Comparison of ENCODE assay signal across 8 cellular contexts in the genomic region with DNA sequence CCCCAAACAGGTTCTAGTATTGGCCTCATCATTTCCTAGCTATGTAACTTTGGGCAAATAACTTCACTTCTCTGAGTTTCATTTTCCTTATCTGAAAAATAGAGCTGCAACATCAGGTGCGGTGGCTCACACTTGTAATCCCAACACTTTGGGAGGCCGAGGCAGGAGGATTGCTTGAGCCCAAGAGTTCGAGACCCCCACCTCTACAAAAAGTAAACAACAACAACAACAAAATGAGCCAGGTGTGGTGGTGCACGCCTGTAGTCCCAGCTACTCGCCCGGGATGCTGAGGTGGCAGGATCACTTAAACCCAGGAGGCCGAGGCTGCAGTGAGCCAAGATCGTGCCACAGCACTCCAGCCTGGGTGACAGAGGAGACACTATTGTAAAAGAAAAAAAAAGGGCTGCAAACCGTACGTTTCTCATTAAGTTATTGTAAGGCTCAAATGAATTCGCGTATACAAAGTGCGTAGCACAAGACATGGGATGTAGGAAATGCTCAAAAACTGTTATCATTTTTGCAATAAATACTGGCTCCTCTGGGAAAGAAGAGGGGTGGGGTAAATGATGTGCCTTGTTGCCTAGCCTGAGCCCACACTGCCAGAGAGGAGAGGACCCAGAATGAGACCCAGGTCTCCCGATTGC. TPM values are rescaled to one million over a fixed set of nuclear protein-coding genes. Genes with fewer than 3 reads are reported as not detected.
DNase-seq lines count a peak whose midpoint lies in the region; TF ChIP-seq lines count a peak whose summit lies in the region.

No MANE protein-coding gene starts in this region.

- peak overlapping the region; percentile 84 for H3K9ac ChIP-seq in ES-I3 (ENCODE audit: low read depth, low read length)
- H3K9ac ChIP-seq in SK-N-SH, result peak overlapping the region; percentile 78

- H3F3A ChIP-seq in SK-N-SH (replicated peaks; ENCODE audit: insufficient read depth), result peaks cover 12% of the 10 kb centered on the region

- DNase-seq in SK-N-SH (peak; percentile 34), fibroblast of the aortic adventitia (ENCODE audit: low read depth) (no peak), retinal pigment epithelial cell (ENCODE audit: low read depth) (no peak), AG08395 (ENCODE audit: low spot score) (no peak), islet precursor cell (no peak), dermis blood vessel endothelial cell (no peak)
- no peak for DNase-seq in activated CD4-positive, CD25-positive, alpha-beta regulatory T cell (lab: John Stamatoyannopoulos, UW)

- TF ChIP-seq EP300 in SK-N-SH (IDR thresholded peaks at IDR 0.05; ENCODE audit: borderline replicate concordance in 1 of 2, low read depth in 1 of 2, low read length in 1 of 2), result no peak

- H2AFZ ChIP-seq in SK-N-SH (ENCODE audit: low read depth), result peak overlapping the region; percentile 38; the same call in 1 of the 2 replicates

- 30% methylated on average over 14 of the region's 14 CpGs for WGBS in SK-N-SH (ENCODE audit: low lambda C conversion rate)

- POLR2A ChIA-PET in SK-N-SH (lab: Yijun Ruan, JAX), result no interaction called here

- H4K20me1 ChIP-seq in SK-N-SH (ENCODE audit: insufficient read depth), result no peaks in the 10 kb centered on the region

- TF ChIP-seq CTCF in SK-N-SH (IDR thresholded peaks at IDR 0.05), result no peak
- TF ChIP-seq CTCF in fibroblast of the aortic adventitia (IDR thresholded peaks at IDR 0.05; ENCODE audit: insufficient read depth, low read length), result no peak
- no peak for TF ChIP-seq CTCF in retinal pigment epithelial cell (conservative IDR thresholded peaks at IDR 0.05; ENCODE audit: low read depth, low read length)

- CTCF ChIA-PET in SK-N-SH (lab: Yijun Ruan, JAX), result interaction anchor here (0.6 to 1.0 kb wide), 2 partner anchors 16 to 54 kb away, joined by 3 read pairs; no protein-coding TSS in a partner anchor

- H3K9me3 ChIP-seq in ES-I3 (ENCODE audit: control insufficient read depth, insufficient read depth, low read length) (no peaks in the 10 kb centered on the region), SK-N-SH (no peaks in the 10 kb centered on the region)

- no peak for TF ChIP-seq RAD21 in SK-N-SH (IDR thresholded peaks at IDR 0.05; ENCODE audit: low read length)

- peak overlapping the region in 1 of 2 experiments; percentile 85; a peak in 2 of 4 replicates for H3K27ac ChIP-seq in SK-N-SH (ENCODE audit: low read depth in 2 of 2, low read length in 1 of 2)

- H3K36me3 ChIP-seq in ES-I3 (ENCODE audit: insufficient read depth, low read length), result no peaks in the 10 kb centered on the region
- peaks cover 2 to 7% of the 10 kb centered on the region in 2 experiments for H3K36me3 ChIP-seq in SK-N-SH (replicated peaks in 1 of 2; ENCODE audit: control insufficient read depth in 1 of 2, insufficient read depth in 2 of 2, low read length in 1 of 2)

- H3K9me2 ChIP-seq in SK-N-SH, result no peaks in the 10 kb centered on the region

- H3K4me3 ChIP-seq in SK-N-SH (ENCODE audit: low read depth in 2 of 2, low read length in 1 of 2), result peak overlapping the region; percentile 78 to 84
- H3K4me3 ChIP-seq in fibroblast of the aortic adventitia (ENCODE audit: low read depth, low read length), result peak overlapping the region; percentile 81
- H3K4me3 ChIP-seq in retinal pigment epithelial cell (ENCODE audit: low read length), result peak overlapping the region; percentile 82

- no peaks in the 10 kb centered on the region for H3K27me3 ChIP-seq in SK-N-SH (ENCODE audit: insufficient read depth)

- H3K4me1 ChIP-seq in ES-I3 (ENCODE audit: insufficient read depth, low read length) (no peaks in the 10 kb centered on the region), SK-N-SH (ENCODE audit: control insufficient read depth in 1 of 2, insufficient read depth in 2 of 2, low read depth in 1 of 2, low read length in 1 of 2) (peaks cover 14 to 20% of the 10 kb centered on the region in 2 experiments; a peak in 3 of 4 replicates)

- peaks cover 54% of the 10 kb centered on the region for H3K79me2 ChIP-seq in SK-N-SH (ENCODE audit: insufficient read depth)

- peak overlapping the region; percentile 97 for H3K4me2 ChIP-seq in SK-N-SH

TF ChIP-seq in SK-N-SH, 30 proteins besides CTCF, POLR2A, EP300 and RAD21:
- TF ChIP-seq MAX (IDR thresholded peaks at IDR 0.05; ENCODE audit: low read depth) (no peak), EZH2phosphoT487 (IDR thresholded peaks at IDR 0.05; ENCODE audit: borderline replicate concordance, low read depth) (no peak), JUND (IDR thresholded peaks at IDR 0.05) (no peak), SIN3A (IDR thresholded peaks at IDR 0.05; ENCODE audit: borderline replicate concordance, low read depth, low read length) (no peak), GATA2 (CRISPR knock-in tag; IDR thresholded peaks at IDR 0.05) (no peak), REST (IDR thresholded peaks at IDR 0.05; ENCODE audit: low read depth, low read length) (no peak)

RNA-seq across cellular contexts. Expression of gene C12orf76, which starts 0.9 kb away (rescaled TPM):
- 29.2 and 38.3 TPM in 2 replicates for polyA plus RNA-seq in SK-N-SH (2012; rRNA removed)
- polyA plus RNA-seq in SK-N-SH (2012; cell fraction: cytosol; rRNA removed), result 34.8 and 37.0 TPM in 2 replicates
- 34.6 and 50.8 TPM in 2 replicates for polyA plus RNA-seq in SK-N-SH (2012; cell fraction: nucleus; rRNA removed)
- total RNA-seq in fibroblast of the aortic adventitia (ENCODE audit: low replicate concordance) (10.3 and 11.9 TPM in 2 replicates), dermis blood vessel endothelial cell (12.6 and 23.5 TPM in 2 replicates)

RNA-seq across cellular contexts. Expression of gene ANKRD13A, which starts 48.2 kb away (rescaled TPM):
- polyA plus RNA-seq in SK-N-SH (2012; rRNA removed), result 42.8 and 55.1 TPM in 2 replicates
- 49.7 and 50.8 TPM in 2 replicates for polyA plus RNA-seq in SK-N-SH (2012; cell fraction: cytosol; rRNA removed)
- polyA plus RNA-seq in SK-N-SH (2012; cell fraction: nucleus; rRNA removed), result 64.7 and 121 TPM in 2 replicates
- 66.6 and 91.5 TPM in 2 replicates for total RNA-seq in fibroblast of the aortic adventitia (ENCODE audit: low replicate concordance)
- 68.9 and 86.0 TPM in 2 replicates for total RNA-seq in dermis blood vessel endothelial cell

RNA-seq across cellular contexts. Expression of gene GIT2, which starts 51.3 kb away (rescaled TPM):
- polyA plus RNA-seq in SK-N-SH (2012; rRNA removed), result 21.2 and 23.1 TPM in 2 replicates
- 18.1 and 20.1 TPM in 2 replicates for polyA plus RNA-seq in SK-N-SH (2012; cell fraction: cytosol; rRNA removed)
- 48.3 and 65.4 TPM in 2 replicates for polyA plus RNA-seq in SK-N-SH (2012; cell fraction: nucleus; rRNA removed)
- total RNA-seq in fibroblast of the aortic adventitia (ENCODE audit: low replicate concordance), result 23.6 and 50.8 TPM in 2 replicates
- total RNA-seq in dermis blood vessel endothelial cell, result 54.6 and 61.4 TPM in 2 replicates
